8 cellular contexts compared by ENCODE assay signal in the genomic region with DNA sequence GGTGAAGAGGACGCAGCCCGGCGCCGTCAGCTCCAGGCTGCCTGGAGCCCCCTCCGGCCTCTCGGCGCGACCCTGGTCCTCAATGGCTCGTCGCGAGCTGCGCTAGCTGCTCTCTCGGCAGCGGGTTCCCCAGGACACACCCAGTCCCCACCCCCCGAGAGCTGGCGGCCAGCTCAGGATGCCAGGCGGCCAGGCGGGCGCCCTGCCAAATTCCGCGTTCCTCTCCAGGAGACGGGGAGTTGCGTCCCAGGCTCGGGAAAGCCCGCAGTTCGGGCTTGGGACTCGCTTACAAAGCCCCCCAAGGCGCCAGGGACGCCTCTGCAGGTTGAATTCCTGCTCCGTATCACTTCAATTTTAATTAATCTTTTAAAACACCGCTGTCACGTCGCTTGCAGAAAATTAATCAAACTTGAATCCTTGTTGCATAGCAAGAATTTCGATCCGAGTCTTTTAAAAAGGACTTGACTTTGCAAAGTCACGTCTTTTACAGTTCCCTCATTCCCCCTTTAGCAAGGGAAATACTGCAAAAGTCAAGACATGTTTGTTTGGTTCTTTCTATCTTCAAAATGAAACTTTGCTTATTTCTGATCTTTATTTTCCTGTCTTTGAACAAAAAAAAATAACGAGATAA. TPM values are rescaled to one million over a fixed set of nuclear protein-coding genes. Genes with fewer than 3 reads are reported as not detected.
DNase-seq lines count a peak whose midpoint lies in the region; ATAC-seq, FAIRE-seq and TF ChIP-seq lines count a peak whose summit lies in the region.

No MANE protein-coding gene starts in this region.

- no peak for FAIRE-seq in urothelium cell line (lab: Jason Lieb, UNC)

- POLR2A ChIA-PET in naive thymus-derived CD8-positive, alpha-beta T cell (lab: Charles Lee): interaction anchor here (0.9 to 1.9 kb wide), 2 partner anchors 10 to 28 kb away, joined by 3 to 4 read pairs; partner anchors contain the start of gene SKIDA1

- H3K4me1 Mint-ChIP-seq in naive thymus-derived CD8-positive, alpha-beta T cell: peaks cover 8 to 28% (median 22%) of the 10 kb centered on the region in 4 donors

- DNase-seq in AG08396 (ENCODE audit: low spot score): peak; percentile 94
- peak; percentile 33 for DNase-seq in NCI-H2196 treated with DMSO at 0.1 percent for 48 hours (lab: John Stamatoyannopoulos, UW; ENCODE audit: unreplicated experiment)
- DNase-seq in activated T-cell treated with anti-CD3 and anti-CD28 coated beads, Interleukin-2, amount 50 U/mL, for 48 hours: peak; percentile 50 to 63
- DNase-seq in fibroblast of villous mesenchyme (ENCODE audit: low read depth): peak; percentile 77
- DNase-seq in naive thymus-derived CD8-positive, alpha-beta T cell: peak in 2 of 10 donors; percentile 15 to 22
- peak; percentile 94 for DNase-seq in urothelium cell line (ENCODE audit: low spot score)

- no peak for ATAC-seq in naive thymus-derived CD8-positive, alpha-beta T cell
- ATAC-seq in GM21619 (IDR thresholded peaks at IDR 0.05; ENCODE audit: unreplicated experiment): no peak

- TF ChIP-seq CTCF in GM12875 (IDR thresholded peaks at IDR 0.05; ENCODE audit: borderline replicate concordance, insufficient read depth, low read depth, low read length): no peak
- no peak for TF ChIP-seq CTCF in fibroblast of villous mesenchyme (IDR thresholded peaks at IDR 0.05; ENCODE audit: insufficient read depth, low read depth, low read length)

- peaks cover 0 to 4% (median 3%) of the 10 kb centered on the region in 3 donors for H3K36me3 Mint-ChIP-seq in naive thymus-derived CD8-positive, alpha-beta T cell

- peak overlapping the region in 1 of 10 donors; percentile 54 for H3K27ac Mint-ChIP-seq in naive thymus-derived CD8-positive, alpha-beta T cell

- H3K4me3 Mint-ChIP-seq in naive thymus-derived CD8-positive, alpha-beta T cell: peak overlapping the region; percentile 46 to 85 (median 74)

- peaks cover 35 to 73% (median 58%) of the 10 kb centered on the region in 5 donors for H3K27me3 Mint-ChIP-seq in naive thymus-derived CD8-positive, alpha-beta T cell

- H3K9me3 Mint-ChIP-seq in naive thymus-derived CD8-positive, alpha-beta T cell: peaks cover 0 to 4% (median 0%) of the 10 kb centered on the region in 9 donors

- H3K4me3 ChIP-seq in GM12875 (ENCODE audit: low read depth, low read length) (peak overlapping the region; percentile 89), fibroblast of villous mesenchyme (ENCODE audit: low read depth, low read length) (peak overlapping the region; percentile 76)

RNA-seq across cellular contexts. Expression of gene SKIDA1, which starts 28.2 kb away (rescaled TPM):
- 0.32 and 0.43 TPM in 2 replicates for total RNA-seq in fibroblast of villous mesenchyme
- under 1 TPM in 1 of 2 experiments, not detected in 1; 0.08 TPM for total RNA-seq in naive thymus-derived CD8-positive, alpha-beta T cell
- polyA plus RNA-seq in naive thymus-derived CD8-positive, alpha-beta T cell: not detected

RNA-seq across cellular contexts. Expression of gene MLLT10, which starts 36.7 kb away (rescaled TPM):
- total RNA-seq in fibroblast of villous mesenchyme: 46.4 and 50.5 TPM in 2 replicates
- total RNA-seq in naive thymus-derived CD8-positive, alpha-beta T cell: 10 to 100 TPM; 63.5 to 64.7 TPM
- 1 to 10 TPM; 3.5 to 4.6 (median 4.4) TPM for polyA plus RNA-seq in naive thymus-derived CD8-positive, alpha-beta T cell
